Comparison of ENCODE assay signal across 8 cellular contexts in the genomic region with DNA sequence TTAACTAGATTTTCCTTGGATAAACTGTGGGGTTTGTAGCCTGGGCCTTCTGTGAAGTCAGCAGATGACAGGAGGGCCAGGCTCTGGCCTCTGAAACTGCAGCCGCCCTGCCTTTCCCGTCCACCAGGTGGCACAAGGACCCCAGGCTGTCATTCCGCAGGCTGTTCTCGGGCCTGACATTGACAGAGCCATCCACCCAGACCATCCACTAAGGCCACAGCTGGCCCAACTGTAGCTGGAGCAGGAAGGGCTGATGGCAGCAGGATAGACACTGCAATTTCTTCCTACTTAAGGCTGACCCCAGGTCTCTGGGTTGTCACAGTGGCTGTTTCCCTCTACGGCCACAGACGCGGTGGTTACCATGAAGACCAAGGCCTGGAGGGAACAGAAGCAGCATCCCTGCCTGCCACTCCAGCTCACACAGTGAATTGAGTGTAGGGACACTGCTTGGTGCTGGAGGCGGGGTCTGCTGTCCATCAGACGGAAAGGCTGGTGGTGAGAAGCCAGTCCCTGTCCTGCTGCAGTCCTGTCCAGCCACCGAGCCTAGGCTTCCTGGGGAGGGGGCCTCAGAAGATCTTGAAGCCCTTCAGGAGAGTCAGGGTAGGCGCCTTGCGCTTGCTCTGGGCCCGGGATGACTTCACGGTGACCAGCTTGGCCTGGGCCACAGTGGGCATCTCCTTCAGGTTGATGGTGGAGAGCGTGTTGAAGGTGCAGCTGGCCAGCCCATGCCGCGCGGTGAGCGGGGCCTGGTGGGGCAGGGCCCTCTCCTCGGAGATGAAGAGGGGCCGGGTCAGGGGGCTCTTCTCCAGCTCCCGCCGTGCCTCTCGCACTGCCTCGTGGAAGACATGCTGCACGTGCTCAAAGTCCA. TPM values are rescaled to one million over a fixed set of nuclear protein-coding genes. Genes with fewer than 3 reads are reported as not detected.
DNase-seq lines count a peak whose midpoint lies in the region; ATAC-seq and TF ChIP-seq lines count a peak whose summit lies in the region.

No MANE protein-coding gene starts in this region.

- peak; percentile 34 for ATAC-seq in activated T-helper 17 cell treated with anti-CD3 and anti-CD28 coated beads, Interleukin-2, amount 50 U/mL, for 72 hours (replicated peaks)
- ATAC-seq in upper lobe of right lung (peak; percentile 90), HG03280 (IDR thresholded peaks at IDR 0.05; ENCODE audit: unreplicated experiment) (no peak)

- no peaks in the 10 kb centered on the region for H3K9me3 Mint-ChIP-seq in activated T-helper 17 cell treated with anti-CD3 and anti-CD28 coated beads, Interleukin-2, amount 50 U/mL, for 72 hours

- H3K27ac ChIP-seq in upper lobe of right lung: peak overlapping the region; percentile 55

- H3K4me3 ChIP-seq in foreskin fibroblast (ENCODE audit: low read depth in 1 of 2, low read length in 2 of 2) (no peak overlapping the region), upper lobe of right lung (no peak overlapping the region)

- no peaks in the 10 kb centered on the region for H3K36me3 Mint-ChIP-seq in activated T-helper 17 cell treated with anti-CD3 and anti-CD28 coated beads, Interleukin-2, amount 50 U/mL, for 72 hours (ENCODE audit: low read depth)

- DNase-seq in DMS114 treated with DMSO at 0.1 percent for 48 hours (lab: John Stamatoyannopoulos, UW; ENCODE audit: unreplicated experiment) (peak; percentile 37), HK-2 (ENCODE audit: unreplicated experiment) (peak; percentile 72), OCI-M2 (lab: John Stamatoyannopoulos, UW; ENCODE audit: unreplicated experiment) (peak; percentile 19), foreskin fibroblast (peak; percentile 59 to 86), nucleus accumbens (lab: John Stamatoyannopoulos, UW) (peak in 48 of 56 donors; percentile 16 to 84 (median 60)), upper lobe of right lung (peak; percentile 84)

- H3K9me3 ChIP-seq in upper lobe of right lung: no peaks in the 10 kb centered on the region

- H3K4me1 Mint-ChIP-seq in activated T-helper 17 cell treated with anti-CD3 and anti-CD28 coated beads, Interleukin-2, amount 50 U/mL, for 72 hours: peaks cover 9% of the 10 kb centered on the region

- peaks cover 6% of the 10 kb centered on the region for H3K36me3 ChIP-seq in upper lobe of right lung

- intact Hi-C loops in upper lobe of right lung (cut with DNase I): no loop called here

- H3K4me3 Mint-ChIP-seq in activated T-helper 17 cell treated with anti-CD3 and anti-CD28 coated beads, Interleukin-2, amount 50 U/mL, for 72 hours: no peak overlapping the region

- no peaks in the 10 kb centered on the region for H3K27me3 ChIP-seq in upper lobe of right lung

- H3K4me1 ChIP-seq in upper lobe of right lung: peaks cover 18% of the 10 kb centered on the region

- TF ChIP-seq CTCF in foreskin fibroblast (IDR thresholded peaks at IDR 0.05; ENCODE audit: low read depth, low read length): peak; percentile 96
- TF ChIP-seq CTCF in upper lobe of right lung (IDR thresholded peaks at IDR 0.05): peak; percentile 91

- no peaks in the 10 kb centered on the region for H3K27me3 Mint-ChIP-seq in activated T-helper 17 cell treated with anti-CD3 and anti-CD28 coated beads, Interleukin-2, amount 50 U/mL, for 72 hours

- no peak overlapping the region for H3K27ac Mint-ChIP-seq in activated T-helper 17 cell treated with anti-CD3 and anti-CD28 coated beads, Interleukin-2, amount 50 U/mL, for 72 hours

RNA-seq across cellular contexts. Expression of a gene that starts 9.4 kb away (rescaled TPM):
- total RNA-seq in activated T-helper 17 cell treated with anti-CD3 and anti-CD28 coated beads, Interleukin-2, amount 50 U/mL, for 72 hours: not detected
- 3.8 TPM for total RNA-seq in upper lobe of right lung

RNA-seq across cellular contexts. Expression of a gene that starts 13.2 kb away (rescaled TPM):
- total RNA-seq in activated T-helper 17 cell treated with anti-CD3 and anti-CD28 coated beads, Interleukin-2, amount 50 U/mL, for 72 hours: not detected
- 20.2 TPM for total RNA-seq in upper lobe of right lung

RNA-seq across cellular contexts. Expression of a gene that starts 22.0 kb away (rescaled TPM):
- not detected for total RNA-seq in activated T-helper 17 cell treated with anti-CD3 and anti-CD28 coated beads, Interleukin-2, amount 50 U/mL, for 72 hours
- total RNA-seq in upper lobe of right lung: not detected

RNA-seq across cellular contexts. Expression of a gene that starts 25.1 kb away (rescaled TPM):
- total RNA-seq in activated T-helper 17 cell treated with anti-CD3 and anti-CD28 coated beads, Interleukin-2, amount 50 U/mL, for 72 hours: 10 to 100 TPM; 11.6 to 17.1 TPM
- total RNA-seq in upper lobe of right lung: 13.7 TPM

Comparison
In these comparisons a context has a peak if more than half of its experiments do, and no peak if none do; other contexts are left out.
1. DNase-seq: peak in every context shown above with its lines; median percentile 84 in upper lobe of right lung; 72 in foreskin fibroblast; 72 in HK-2; 60 in nucleus accumbens; 37 in DMS114 treated with DMSO at 0.1 percent for 48 hours; 19 in OCI-M2.
2. RNA of a gene that starts 13.2 kb away (total RNA-seq): 20.2 TPM in upper lobe of right lung (single experiment); not detected in activated T-helper 17 cell treated with anti-CD3 and anti-CD28 coated beads, Interleukin-2, amount 50 U/mL, for 72 hours; every median in the first group is over 10 times any median in the second.